Comparison of ENCODE assay signal across 18 cellular contexts in genomic region chr2:66538291-66538690, GRCh38.
DNase-seq lines count a peak whose midpoint lies in the region; FAIRE-seq and TF ChIP-seq lines count a peak whose summit lies in the region.
"Had no signal": no experiment of that assay in that cellular context is flagged by ENCODE, and none has a peak within 500 bp of the region (broad histone marks: within the 10 kb centered on the region; RNA-seq: fewer than 3 reads in every experiment).

No MANE protein-coding gene starts in this region.

- H3K4me3 ChIP-seq in GM23248 = no peak overlapping the region
- no peak overlapping the region for H3K4me3 ChIP-seq in transverse colon
- H3K4me3 ChIP-seq in spleen = no peak overlapping the region
- no peak overlapping the region for H3K4me3 ChIP-seq in kidney (ENCODE audit: low read length in 2 of 2)
- H3K4me3 ChIP-seq in adrenal gland = no peak overlapping the region
- H3K4me3 ChIP-seq: Peyer's patch had no signal

- no peaks in the 10 kb centered on the region for H4K20me1 ChIP-seq in GM23248 (ENCODE audit: insufficient read depth)

- H3K9me3 ChIP-seq in GM23248 (ENCODE audit: low read depth) (no peaks in the 10 kb centered on the region), transverse colon (no peaks in the 10 kb centered on the region), spleen (no peaks in the 10 kb centered on the region), kidney (ENCODE audit: control insufficient read depth in 1 of 2, low read length in 2 of 2) (no peaks in the 10 kb centered on the region), adrenal gland (replicated peaks in 1 of 3) (no peaks in the 10 kb centered on the region)
- H3K9me3 ChIP-seq: Caco-2, Peyer's patch had no signal

- H3K27ac ChIP-seq in GM23248 (peak overlapping the region; percentile 21), transverse colon (peak overlapping the region in 3 of 4 donors; percentile 43 to 49 (median 48)), spleen (no peak overlapping the region), kidney (ENCODE audit: low read depth in 2 of 2, low read length in 2 of 2) (no peak overlapping the region), adrenal gland (peak overlapping the region in 2 of 5 donors; percentile 6 to 56)

- H3K27ac Mint-ChIP-seq in nephron = peak overlapping the region; percentile 63 to 79 (median 65)
- H3K27ac Mint-ChIP-seq: CD14-positive monocyte had no signal

- in situ Hi-C loops in GM23248 (cut with MboI) (no loop called here), transverse colon (cut with MboI; ENCODE audit: low pct_ligation_motif_present in 1 of 4, low pct_unique_long_range_greater_than_20kb in 1 of 4, low sequenced_read_pairs in 3 of 4) (no loop called here)

- no peaks in the 10 kb centered on the region for H3K36me3 ChIP-seq in GM23248 (ENCODE audit: low read depth)
- H3K36me3 ChIP-seq in transverse colon = no peaks in the 10 kb centered on the region
- no peaks in the 10 kb centered on the region for H3K36me3 ChIP-seq in spleen
- H3K36me3 ChIP-seq in kidney (ENCODE audit: control insufficient read depth in 1 of 2, insufficient read depth in 2 of 2, low read length in 2 of 2) = no peaks in the 10 kb centered on the region
- peaks cover 0 to 13% of the 10 kb centered on the region in 2 donors for H3K36me3 ChIP-seq in adrenal gland (replicated peaks in 1 of 2)
- H3K36me3 ChIP-seq: Peyer's patch had no signal

- intact Hi-C loops in transverse colon (cut with DNase I; ENCODE audit: low total_unique reads) (no loop called here), spleen (cut with DNase I; ENCODE audit: low total_unique reads) (no loop called here), kidney (cut with DNase I) (no loop called here), adrenal gland (cut with DNase I) (no loop called here)

- peaks cover 7% of the 10 kb centered on the region for H3K27me3 Mint-ChIP-seq in nephron (ENCODE audit: low read depth)

- TF ChIP-seq CTCF in nephron (IDR thresholded peaks at IDR 0.05; ENCODE audit: unreplicated experiment in 3 of 3) = no peak
- TF ChIP-seq CTCF in transverse colon (IDR thresholded peaks at IDR 0.05) = no peak
- no peak for TF ChIP-seq CTCF in spleen (IDR thresholded peaks at IDR 0.05 in 8 of 11, conservative IDR thresholded peaks at IDR 0.05 in 3 of 11)
- no peak for TF ChIP-seq CTCF in kidney (IDR thresholded peaks at IDR 0.05; ENCODE audit: borderline replicate concordance, extremely low read depth, insufficient read depth)
- TF ChIP-seq CTCF in adrenal gland (IDR thresholded peaks at IDR 0.05) = no peak

- DNase-seq in GM23248 (peak; percentile 75), amniotic epithelial cell (ENCODE audit: low read depth) (peak; percentile 57), transverse colon (no peak), spleen (no peak), kidney (no peak), adrenal gland (no peak)
- DNase-seq: Caco-2, NCI-H1048, NCI-H146, NCI-H2081 treated with DMSO at 0.1 percent for 48 hours, NCI-H2227 treated with DMSO at 0.1 percent for 48 hours, NCI-H526 treated with DMSO at 0.1 percent for 48 hours, Peyer's patch, Right ventricle myocardium superior had no signal

- H3K79me2 ChIP-seq in GM23248 (ENCODE audit: insufficient read depth) = peaks cover 60% of the 10 kb centered on the region

- H3K4me3 Mint-ChIP-seq in nephron = no peak overlapping the region
- H3K4me3 Mint-ChIP-seq: CD14-positive monocyte had no signal

- H2AFZ ChIP-seq in GM23248 = no peak overlapping the region

- no peak for TF ChIP-seq POLR2A in transverse colon (IDR thresholded peaks at IDR 0.05)
- TF ChIP-seq POLR2A in spleen (IDR thresholded peaks at IDR 0.05) = no peak
- no peak for TF ChIP-seq POLR2A in adrenal gland (IDR thresholded peaks at IDR 0.05)

- H3K9ac ChIP-seq in GM23248 (no peak overlapping the region), kidney (ENCODE audit: low read length in 2 of 2) (no peak overlapping the region)

- peaks cover 43% of the 10 kb centered on the region for H3F3A ChIP-seq in GM23248 (ENCODE audit: insufficient read depth)

- H3K27me3 ChIP-seq in GM23248 (replicated peaks; ENCODE audit: insufficient read depth) = no peaks in the 10 kb centered on the region
- H3K27me3 ChIP-seq in transverse colon = no peaks in the 10 kb centered on the region
- H3K27me3 ChIP-seq in spleen (replicated peaks in 1 of 7) = no peaks in the 10 kb centered on the region
- H3K27me3 ChIP-seq in adrenal gland = no peaks in the 10 kb centered on the region
- H3K27me3 ChIP-seq: Peyer's patch had no signal

- no peak overlapping the region for H3K4me2 ChIP-seq in GM23248 (ENCODE audit: unreplicated experiment)

- H3K9me2 ChIP-seq in GM23248 (ENCODE audit: insufficient read depth) = no peaks in the 10 kb centered on the region

- H3K9me3 Mint-ChIP-seq in nephron = no peaks in the 10 kb centered on the region
- H3K9me3 Mint-ChIP-seq: CD14-positive monocyte had no signal

- H3K36me3 Mint-ChIP-seq in nephron (ENCODE audit: low read depth) = peaks cover 48% of the 10 kb centered on the region
- H3K36me3 Mint-ChIP-seq: CD14-positive monocyte had no signal

- FAIRE-seq in kidney (lab: Jason Lieb, UNC) = no peak
- FAIRE-seq: GM12891, GM19239 had no signal

- 77 to 88% methylated on average over 1 of the region's 1 CpG for WGBS in GM23248 (ENCODE audit: low coverage in 1 of 2, low lambda C conversion rate in 2 of 2, missing lambda C conversion rate in 2 of 2), 2 experiments
- WGBS in transverse colon (ENCODE audit: low coverage in 1 of 2), 2 donors = 18 to 20% methylated on average over 1 of the region's 1 CpG
- WGBS in spleen, 5 donors = 73 to 91% (median 87%) methylated on average over 1 of the region's 1 CpG
- 86 to 94% (median 87%) methylated on average over 1 of the region's 1 CpG for WGBS in adrenal gland, 4 donors

- TF ChIP-seq EP300 in transverse colon (IDR thresholded peaks at IDR 0.05; ENCODE audit: low read depth) = no peak

- H3K4me1 Mint-ChIP-seq in nephron = peaks cover 83% of the 10 kb centered on the region
- H3K4me1 Mint-ChIP-seq: CD14-positive monocyte had no signal

- H3K4me1 ChIP-seq in GM23248 (ENCODE audit: insufficient read depth) = peaks cover 24% of the 10 kb centered on the region
- peaks cover 0 to 21% (median 11%) of the 10 kb centered on the region in 4 donors for H3K4me1 ChIP-seq in transverse colon
- peaks cover 0 to 3% (median 0%) of the 10 kb centered on the region in 6 donors for H3K4me1 ChIP-seq in spleen
- peaks cover 2 to 30% of the 10 kb centered on the region in 2 donors for H3K4me1 ChIP-seq in kidney (ENCODE audit: control insufficient read depth in 1 of 2, insufficient read depth in 1 of 2, low read depth in 1 of 2, low read length in 2 of 2)
- H3K4me1 ChIP-seq in adrenal gland (replicated peaks in 1 of 2) = peaks cover 15 to 78% of the 10 kb centered on the region in 2 donors

Comparison
In these comparisons a context has a peak if more than half of its experiments do, and no peak if none do; other contexts are left out.
1. DNase-seq: peak in GM23248 (single experiment) and amniotic epithelial cell (single experiment); none in transverse colon (single experiment), spleen (single experiment), kidney (single experiment) and adrenal gland (0 of 7).
2. H3K27ac ChIP-seq: peak in GM23248 (single experiment) and transverse colon (3 of 4); none in spleen (0 of 8) and kidney (0 of 2).